Comparison of ENCODE assay signal across 8 cellular contexts in the genomic region with DNA sequence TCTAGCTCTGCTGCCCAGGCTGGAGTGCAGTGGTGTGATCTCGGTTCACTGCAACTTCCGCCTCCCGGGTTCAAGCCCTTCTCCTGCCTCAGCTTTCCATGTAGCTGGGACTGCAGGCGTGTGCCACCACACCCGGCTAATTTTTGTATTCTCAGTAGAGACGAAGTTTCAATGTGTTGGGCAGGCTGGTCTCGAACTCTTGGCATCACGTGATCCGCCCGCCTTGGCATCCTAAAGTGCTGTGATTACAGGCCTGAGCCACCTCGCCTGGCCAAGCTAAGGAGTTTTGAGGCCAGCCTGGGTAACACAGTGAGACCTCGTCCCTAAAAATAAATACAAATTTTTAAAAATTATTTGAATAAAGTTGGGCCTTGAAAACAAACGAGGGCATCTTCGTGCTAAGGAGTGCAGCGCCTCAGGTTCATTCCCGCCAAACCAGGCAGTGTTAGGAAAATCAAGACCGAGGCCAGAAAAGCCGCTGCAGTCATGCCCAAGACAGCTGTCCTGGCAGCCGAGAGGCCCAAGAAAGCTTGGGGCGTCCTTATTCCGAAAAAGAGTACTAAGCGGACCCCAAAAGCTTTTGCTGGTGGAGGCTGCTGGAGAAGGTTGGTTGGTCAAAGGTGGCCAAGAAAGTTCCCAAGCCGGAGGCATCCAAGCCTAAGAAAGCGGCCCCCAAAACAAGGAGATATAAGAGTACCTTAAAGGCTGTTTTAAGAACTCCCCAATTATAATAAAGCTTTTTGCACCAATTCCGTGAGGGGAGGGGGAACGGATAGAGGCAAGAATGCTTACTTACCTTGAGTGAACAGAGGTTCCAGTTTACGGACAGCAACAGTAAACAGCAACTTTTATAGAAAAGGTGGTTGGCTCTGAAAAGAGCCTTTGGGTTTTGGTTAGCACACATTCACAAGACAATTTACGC.
DNase-seq lines count a peak whose midpoint lies in the region; ATAC-seq and TF ChIP-seq lines count a peak whose summit lies in the region.

No MANE protein-coding gene starts in this region.

- H3K4me2 ChIP-seq in IMR-90 (ENCODE audit: low read depth, low read length) (peak overlapping the region; percentile 97), skeletal muscle satellite cell (ENCODE audit: low read length) (peak overlapping the region; percentile 87)

- in situ Hi-C loops in IMR-90 (cut with MboI; ENCODE audit: low sequenced_read_pairs): loop anchor here (25.0 kb wide), 1 partner anchor 941 kb away; a partner anchor contains a TSS

- peak overlapping the region; percentile 34 for H3K14ac ChIP-seq in IMR-90 (replicated peaks; ENCODE audit: low read depth, low read length)

- H2BK5ac ChIP-seq in IMR-90 (ENCODE audit: low read depth, low read length, poor library complexity, severe bottlenecking): peak overlapping the region; percentile 73

- H3K9me1 ChIP-seq in IMR-90 (ENCODE audit: insufficient read depth, low read length): no peaks in the 10 kb centered on the region

- H3K36me3 ChIP-seq in IMR-90 (ENCODE audit: control insufficient read depth, insufficient read depth, low read length) (no peaks in the 10 kb centered on the region), skeletal muscle satellite cell (ENCODE audit: insufficient read depth, low read length) (no peaks in the 10 kb centered on the region)

- POLR2A ChIA-PET in IMR-90 (lab: Charles Lee; ENCODE audit: unreplicated experiment): interaction anchor here (0.5 to 6.5 kb wide), 18 partner anchors 7 to 1697 kb away, joined by 3 to 50 read pairs (median 4); a partner anchor contains a TSS

- peak overlapping the region; percentile 23 for H3K4ac ChIP-seq in IMR-90 (ENCODE audit: low read depth, low read length)

- peak overlapping the region; percentile 46; the same call in 1 of the 2 replicates for H3K23ac ChIP-seq in IMR-90 (ENCODE audit: low read depth, low read length)

- H2AFZ ChIP-seq in IMR-90 (replicated peaks; ENCODE audit: low read length, poor library complexity): peak overlapping the region; percentile 68

- no peak for TF ChIP-seq POLR2A in IMR-90 (IDR thresholded peaks at IDR 0.05; ENCODE audit: low read depth, low read length)

- H4K20me1 ChIP-seq in IMR-90 (ENCODE audit: insufficient read depth, low read length): peaks cover 12% of the 10 kb centered on the region

- no peak overlapping the region for H2BK120ac ChIP-seq in IMR-90 (ENCODE audit: low read depth, low read length)

- H3K9me3 ChIP-seq in IMR-90 (ENCODE audit: control insufficient read depth, insufficient read depth, low read length) (no peaks in the 10 kb centered on the region), skeletal muscle satellite cell (replicated peaks; ENCODE audit: low read length) (no peaks in the 10 kb centered on the region)

- CTCF ChIA-PET in IMR-90 (lab: Yijun Ruan, JAX): interaction anchor here (1.3 kb wide), 1 partner anchor 12 kb away, joined by 3 read pairs; a partner anchor contains a TSS

- H3K79me1 ChIP-seq in IMR-90 (ENCODE audit: low read depth in 1 of 2, low read length in 2 of 2): peaks cover 0 to 6% of the 10 kb centered on the region in 2 experiments; a peak in 1 of 4 replicates

- H3K4me3 ChIP-seq in IMR-90 (ENCODE audit: insufficient read depth, low read depth, low read length) (peak overlapping the region; percentile 55), skeletal muscle satellite cell (ENCODE audit: low read length) (peak overlapping the region; percentile 79)

- peak overlapping the region; percentile 64; the same call in 1 of the 2 replicates for H3K56ac ChIP-seq in IMR-90 (ENCODE audit: extremely low read depth, insufficient read depth, low read length)

- H2AK5ac ChIP-seq in IMR-90 (ENCODE audit: low read depth, low read length): no peak overlapping the region

- WGBS in IMR-90 (ENCODE audit: extremely low coverage in 2 of 2, insufficient read length in 1 of 2), 2 experiments: 0% methylated on average over 6 of the region's 28 CpGs; no CpG with 5 or more reads in 1 of the 2 experiments

- DNase-seq in CD1c-positive myeloid dendritic cell (ENCODE audit: extremely low spot score) (peak; percentile 18), IMR-90 (peak; percentile 23), glomerular visceral epithelial cell (ENCODE audit: extremely low spot score) (peak; percentile 44)
- peak; percentile 83 for DNase-seq in activated CD8-positive, alpha-beta memory T cell treated with anti-CD3 and anti-CD28 coated beads, Interleukin-2, amount 50 U/mL, for 48 hours

- H2AK9ac ChIP-seq in IMR-90 (replicated peaks; ENCODE audit: low read depth, low read length, poor library complexity): no peak overlapping the region

- peak overlapping the region; percentile 86 for H3K27ac ChIP-seq in IMR-90 (ENCODE audit: insufficient read depth, low read length)

- TF ChIP-seq RAD21 in IMR-90 (IDR thresholded peaks at IDR 0.05; ENCODE audit: low read length): no peak

- peak overlapping the region in 1 of 2 experiments; percentile 2; a peak in 1 of 4 replicates for H4K8ac ChIP-seq in IMR-90 (ENCODE audit: low read depth in 2 of 2, low read length in 2 of 2)

- H3K4me1 ChIP-seq in IMR-90 (ENCODE audit: control insufficient read depth, insufficient read depth, low read length): no peaks in the 10 kb centered on the region; the same call in 1 of the 2 replicates
- peaks cover 14% of the 10 kb centered on the region for H3K4me1 ChIP-seq in skeletal muscle satellite cell (ENCODE audit: control insufficient read depth, insufficient read depth, low read length)

- H3K9ac ChIP-seq in IMR-90 (ENCODE audit: low read depth, low read length) (peak overlapping the region; percentile 87), skeletal muscle satellite cell (ENCODE audit: low read depth, low read length) (peak overlapping the region; percentile 76)

- dilution Hi-C loops in IMR-90 (cut with HindIII; ENCODE audit: low sequenced_read_pairs, unreplicated experiment): no loop called here

- TF ChIP-seq CTCF in IMR-90 (conservative IDR thresholded peaks at IDR 0.05; ENCODE audit: low read depth, low read length): no peak

- H2BK15ac ChIP-seq in IMR-90 (ENCODE audit: low read depth, low read length): no peak overlapping the region

- H3K27me3 ChIP-seq in IMR-90 (ENCODE audit: control insufficient read depth, insufficient read depth, low read length) (no peaks in the 10 kb centered on the region), skeletal muscle satellite cell (ENCODE audit: control insufficient read depth, insufficient read depth, low read length) (peaks cover 17% of the 10 kb centered on the region)

- ATAC-seq in IMR-90 (ENCODE audit: low read depth) (no peak), GM19395 (IDR thresholded peaks at IDR 0.05; ENCODE audit: unreplicated experiment) (no peak), GM19455 (IDR thresholded peaks at IDR 0.05; ENCODE audit: unreplicated experiment) (no peak), GM21619 (IDR thresholded peaks at IDR 0.05; ENCODE audit: unreplicated experiment) (no peak)

- intact Hi-C loops in IMR-90 (cut with micrococcal nuclease): loop anchor here (2.0 to 5.0 kb wide), 4 partner anchors 37 to 936 kb away; a partner anchor contains a TSS

- H2BK20ac ChIP-seq in IMR-90 (ENCODE audit: low read depth, low read length): no peak overlapping the region

- no TSS peak for BruUV-seq in IMR-90 (replicated peaks; lab: Mats Ljungman, UMichigan)

- H3K18ac ChIP-seq in IMR-90 (ENCODE audit: low read depth, low read length): peak overlapping the region; percentile 14; the same call in 1 of the 2 replicates

- H4K91ac ChIP-seq in IMR-90 (ENCODE audit: insufficient read depth, low read depth, low read length): no peak overlapping the region

- H4K5ac ChIP-seq in IMR-90 (ENCODE audit: low read depth, low read length): no peak overlapping the region

TF ChIP-seq in IMR-90, 13 proteins besides CTCF, POLR2A, EP300 and RAD21:
- TF ChIP-seq, protein P1, sequence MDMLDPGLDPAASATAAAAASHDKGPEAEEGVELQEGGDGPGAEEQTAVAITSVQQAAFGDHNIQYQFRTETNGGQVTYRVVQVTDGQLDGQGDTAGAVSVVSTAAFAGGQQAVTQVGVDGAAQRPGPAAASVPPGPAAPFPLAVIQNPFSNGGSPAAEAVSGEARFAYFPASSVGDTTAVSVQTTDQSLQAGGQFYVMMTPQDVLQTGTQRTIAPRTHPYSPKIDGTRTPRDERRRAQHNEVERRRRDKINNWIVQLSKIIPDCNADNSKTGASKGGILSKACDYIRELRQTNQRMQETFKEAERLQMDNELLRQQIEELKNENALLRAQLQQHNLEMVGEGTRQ (IDR thresholded peaks at IDR 0.05; ENCODE audit: low read depth, low read length): peak; percentile 74
- no peak for TF ChIP-seq MAZ (IDR thresholded peaks at IDR 0.05; ENCODE audit: borderline replicate concordance, low read depth, low read length)
- peak; percentile 8; the same call in 1 of the 2 replicates for TF ChIP-seq BHLHE40 (IDR thresholded peaks at IDR 0.05; ENCODE audit: low read depth, low read length)

Comparison
In these comparisons a context has a peak if more than half of its experiments do, and no peak if none do; other contexts are left out.
1. DNase-seq: peak in every context shown above with its lines; median percentile 83 in activated CD8-positive, alpha-beta memory T cell treated with anti-CD3 and anti-CD28 coated beads, Interleukin-2, amount 50 U/mL, for 48 hours; 44 in glomerular visceral epithelial cell; 23 in IMR-90; 18 in CD1c-positive myeloid dendritic cell.